Comparison of ENCODE assay signal across 8 cellular contexts in genomic region chr20:43583982-43584432, GRCh38. TPM values are rescaled to one million over a fixed set of nuclear protein-coding genes. Genes with fewer than 3 reads are reported as not detected.
DNase-seq lines count a peak whose midpoint lies in the region; ATAC-seq and FAIRE-seq lines count a peak whose summit lies in the region.

No MANE protein-coding gene starts in this region.

- DNase-seq in A172 (ENCODE audit: low spot score) (peak; percentile 48), HTR-8/SVneo (ENCODE audit: insufficient read length, low spot score) (peak; percentile 92), left kidney (ENCODE audit: low read depth, low spot score) (peak; percentile 21), NCI-H82 (lab: John Stamatoyannopoulos, UW) (no peak), 8988T (no peak), NCI-H748 (lab: John Stamatoyannopoulos, UW; ENCODE audit: unreplicated experiment) (no peak)

- no peak for FAIRE-seq in HTR-8/SVneo (lab: Jason Lieb, UNC)

- peak overlapping the region; percentile 51 for H3K27ac ChIP-seq in angular gyrus (ENCODE audit: low read depth, low read length)

- no peak for ATAC-seq in HG03469 (IDR thresholded peaks at IDR 0.05; ENCODE audit: unreplicated experiment)

RNA-seq across cellular contexts. Expression of gene IFT52, which starts 6.7 kb away (rescaled TPM):
- 43.6 and 53.6 TPM in 2 replicates for total RNA-seq in A172 (2014; rRNA removed; shearing (Covaris generic))

RNA-seq across cellular contexts. Expression of gene SGK2, which starts 25.2 kb away (rescaled TPM):
- not detected in 2 replicates for total RNA-seq in A172 (2014; rRNA removed; shearing (Covaris generic))

Comparison
In these comparisons a context has a peak if more than half of its experiments do, and no peak if none do; other contexts are left out.
1. DNase-seq: peak in A172 (single experiment), HTR-8/SVneo (single experiment) and left kidney (single experiment); none in NCI-H82 (single experiment), 8988T (single experiment) and NCI-H748 (single experiment).